8 cellular contexts compared by ENCODE assay signal in genomic region chr19:58054792-58055482, GRCh38. TPM values are rescaled to one million over a fixed set of nuclear protein-coding genes. Genes with fewer than 3 reads are reported as not detected.
A peak's percentile ranks its signal among the peaks of the same experiment; 100 is the strongest.
DNase-seq lines count a peak whose midpoint lies in the region; ATAC-seq lines count a peak whose summit lies in the region.

No MANE protein-coding gene starts in this region.

- H3K27ac ChIP-seq in duodenal mucosa (ENCODE audit: low read depth, low read length) (peak overlapping the region; percentile 27), mesendoderm (ENCODE audit: low read depth, low read length) (no peak overlapping the region), urinary bladder (ENCODE audit: low read depth) (no peak overlapping the region)

- no peak overlapping the region for H2AK5ac ChIP-seq in mesendoderm (ENCODE audit: low read length)

- no peak overlapping the region for H2BK120ac ChIP-seq in mesendoderm (ENCODE audit: low read depth, low read length)

- H3K27me3 ChIP-seq in duodenal mucosa (ENCODE audit: control insufficient read depth in 1 of 2, insufficient read depth in 2 of 2, low read length in 2 of 2) (no peaks in the 10 kb centered on the region), mesendoderm (ENCODE audit: insufficient read depth, low read length, poor library complexity) (no peaks in the 10 kb centered on the region)

- no peaks in the 10 kb centered on the region for H3K79me2 ChIP-seq in mesendoderm (ENCODE audit: control insufficient read depth, insufficient read depth, low read length)

- H2BK15ac ChIP-seq in mesendoderm (replicated peaks; ENCODE audit: low read depth), result no peak overlapping the region

- H3K9ac ChIP-seq in duodenal mucosa (ENCODE audit: low read depth in 1 of 2, low read length in 2 of 2) (no peak overlapping the region), mesendoderm (ENCODE audit: low read length) (peak overlapping the region; percentile 6)

- peaks cover 49% of the 10 kb centered on the region for H3K9me3 Mint-ChIP-seq in activated naive CD4-positive, alpha-beta T cell treated with anti-CD3 and anti-CD28 coated beads, Interleukin-2, amount 10 ng/mL, durations not matched to agents 7 days and 5 days

- CTCF ChIA-PET in activated naive CD4-positive, alpha-beta T cell treated with anti-CD3 and anti-CD28 coated beads, Interleukin-2, amount 10 ng/mL, durations not matched to agents 7 days and 5 days (lab: Charles Lee), result no interaction called here

- no peak overlapping the region for H3K4me2 ChIP-seq in mesendoderm (ENCODE audit: low read length)

- peak overlapping the region; percentile 52 for H3K27ac Mint-ChIP-seq in activated naive CD4-positive, alpha-beta T cell treated with anti-CD3 and anti-CD28 coated beads, Interleukin-2, amount 10 ng/mL, durations not matched to agents 7 days and 5 days

- H4K8ac ChIP-seq in mesendoderm (ENCODE audit: low read depth, low read length), result no peak overlapping the region

- no peak overlapping the region for H3K4ac ChIP-seq in mesendoderm (ENCODE audit: low read depth, low read length)

- H3K56ac ChIP-seq in mesendoderm (ENCODE audit: low read length), result peak overlapping the region; percentile 56

- peak overlapping the region; percentile 19 to 36 for H3K4me3 ChIP-seq in duodenal mucosa (ENCODE audit: low read depth in 1 of 2, low read length in 2 of 2)
- H3K4me3 ChIP-seq in mesendoderm (ENCODE audit: low read length), result no peak overlapping the region
- peak overlapping the region; percentile 36 for H3K4me3 ChIP-seq in urinary bladder (ENCODE audit: low read depth, low read length)

- H3K4me1 Mint-ChIP-seq in activated naive CD4-positive, alpha-beta T cell treated with anti-CD3 and anti-CD28 coated beads, Interleukin-2, amount 10 ng/mL, durations not matched to agents 7 days and 5 days, result peaks cover 5% of the 10 kb centered on the region

- H3K36me3 ChIP-seq in duodenal mucosa (ENCODE audit: control insufficient read depth in 1 of 2, insufficient read depth in 2 of 2, low read length in 2 of 2) (no peaks in the 10 kb centered on the region), mesendoderm (ENCODE audit: control insufficient read depth, insufficient read depth, low read length) (no peaks in the 10 kb centered on the region), urinary bladder (ENCODE audit: insufficient read depth) (no peaks in the 10 kb centered on the region)

- H3K36me3 Mint-ChIP-seq in activated naive CD4-positive, alpha-beta T cell treated with anti-CD3 and anti-CD28 coated beads, Interleukin-2, amount 10 ng/mL, durations not matched to agents 7 days and 5 days, result peaks cover 16% of the 10 kb centered on the region

- WGBS in mesendoderm (ENCODE audit: extremely low coverage, insufficient coverage, low lambda C conversion rate), result no CpG with 5 or more reads among the region's 29 CpGs
- WGBS in urinary bladder, result 43% methylated on average over 29 of the region's 29 CpGs

- no peaks in the 10 kb centered on the region for H3K27me3 Mint-ChIP-seq in activated naive CD4-positive, alpha-beta T cell treated with anti-CD3 and anti-CD28 coated beads, Interleukin-2, amount 10 ng/mL, durations not matched to agents 7 days and 5 days

- H3K4me3 Mint-ChIP-seq in activated naive CD4-positive, alpha-beta T cell treated with anti-CD3 and anti-CD28 coated beads, Interleukin-2, amount 10 ng/mL, durations not matched to agents 7 days and 5 days, result no peak overlapping the region

- ATAC-seq in GM18868 (IDR thresholded peaks at IDR 0.05; ENCODE audit: unreplicated experiment), result no peak
- no peak for ATAC-seq in GM21723 (IDR thresholded peaks at IDR 0.05; ENCODE audit: unreplicated experiment)

- H3K4me1 ChIP-seq in duodenal mucosa (ENCODE audit: control insufficient read depth in 1 of 2, insufficient read depth in 2 of 2, low read length in 2 of 2) (peaks cover 0 to 6% of the 10 kb centered on the region in 2 donors), mesendoderm (ENCODE audit: control insufficient read depth, low read depth, low read length) (no peaks in the 10 kb centered on the region), urinary bladder (ENCODE audit: insufficient read depth) (no peaks in the 10 kb centered on the region)

- H3K18ac ChIP-seq in mesendoderm (ENCODE audit: low read length), result no peak overlapping the region

- H3K9me3 ChIP-seq in duodenal mucosa (ENCODE audit: control insufficient read depth in 1 of 2, low read length in 2 of 2), result peaks cover 22 to 35% of the 10 kb centered on the region in 2 donors

- no peak overlapping the region for H4K5ac ChIP-seq in mesendoderm (ENCODE audit: low read length)

- H3K79me1 ChIP-seq in mesendoderm (ENCODE audit: low read length), result no peaks in the 10 kb centered on the region

- H3K23ac ChIP-seq in mesendoderm (ENCODE audit: low read length), result no peak overlapping the region

- DNase-seq in activated naive CD4-positive, alpha-beta T cell treated with anti-CD3 and anti-CD28 coated beads, Interleukin-2, amount 10 ng/mL, durations not matched to agents 7 days and 5 days, result no peak
- no peak for DNase-seq in activated naive CD4-positive, alpha-beta T cell treated with Interleukin-2 at 50 U/mL for 16 hours
- peak; percentile 68 for DNase-seq in mesendoderm
- DNase-seq in NCI-H187 treated with DMSO at 0.1 percent for 48 hours (lab: John Stamatoyannopoulos, UW), result no peak

- no peak overlapping the region for H2BK5ac ChIP-seq in mesendoderm (ENCODE audit: low read length)

RNA-seq across cellular contexts. Expression of gene ZNF135, which starts 4.1 kb away (rescaled TPM):
- polyA plus RNA-seq in mesendoderm (2013, experiment 1 of 2), result 4.1 TPM
- polyA plus RNA-seq in mesendoderm (2013, experiment 2 of 2), result 4.6 TPM
- 12.6 TPM for total RNA-seq in urinary bladder
- polyA plus RNA-seq in urinary bladder, result 9.0 TPM

RNA-seq across cellular contexts. Expression of gene ZSCAN1, which starts 21.1 kb away (rescaled TPM):
- 0.59 TPM for polyA plus RNA-seq in mesendoderm (2013, experiment 1 of 2)
- 0.91 TPM for polyA plus RNA-seq in mesendoderm (2013, experiment 2 of 2)
- not detected for total RNA-seq in urinary bladder
- polyA plus RNA-seq in urinary bladder, result 0.44 TPM

RNA-seq across cellular contexts. Expression of gene ZSCAN18, which starts 43.1 kb away (rescaled TPM):
- polyA plus RNA-seq in mesendoderm (2013, experiment 1 of 2), result 16.2 TPM
- polyA plus RNA-seq in mesendoderm (2013, experiment 2 of 2), result 17.3 TPM
- total RNA-seq in urinary bladder, result 73.1 TPM
- 98.2 TPM for polyA plus RNA-seq in urinary bladder

RNA-seq across cellular contexts. Expression of gene ZNF606, which starts 52.3 kb away (rescaled TPM):
- polyA plus RNA-seq in mesendoderm (2013, experiment 1 of 2), result 7.3 TPM
- polyA plus RNA-seq in mesendoderm (2013, experiment 2 of 2), result 7.6 TPM
- 35.4 TPM for total RNA-seq in urinary bladder
- 11.2 TPM for polyA plus RNA-seq in urinary bladder
